9 cellular contexts compared by ENCODE assay signal in the genomic region with DNA sequence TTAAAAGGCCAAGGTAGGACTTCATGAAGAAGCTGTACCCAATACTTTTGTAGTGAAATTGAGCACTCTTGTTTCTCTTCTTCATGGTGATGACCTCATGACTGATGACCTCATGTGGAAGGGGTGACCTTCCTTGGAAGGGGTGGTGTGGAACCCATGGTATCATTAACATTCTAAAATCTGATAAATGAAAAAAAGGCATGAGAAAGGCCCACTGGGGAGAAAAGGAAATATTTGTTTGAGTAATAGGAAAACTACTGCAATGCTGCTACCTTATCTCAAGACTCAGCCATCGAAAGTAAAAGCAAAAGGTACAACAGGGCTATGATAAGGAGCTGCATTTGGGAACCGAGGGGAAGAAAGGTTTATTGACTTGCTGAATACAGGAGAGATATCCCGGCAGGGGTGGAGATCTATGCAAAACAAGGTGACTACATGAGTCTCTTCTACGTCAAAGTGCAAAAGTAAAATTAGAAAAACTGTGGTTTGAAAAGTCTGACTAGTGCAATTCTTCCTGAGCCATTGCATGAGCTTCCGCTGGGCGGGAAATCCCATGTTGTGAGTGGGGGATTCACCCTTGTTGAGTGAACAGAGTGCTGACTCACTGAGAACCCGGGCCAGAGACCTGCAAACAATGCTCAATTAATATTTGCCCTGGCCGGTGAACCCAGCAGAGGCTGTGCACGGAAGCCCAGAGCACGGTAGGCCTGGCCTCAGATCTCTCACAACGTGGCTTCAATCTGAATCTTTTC.
DNase-seq lines count a peak whose midpoint lies in the region; ATAC-seq and TF ChIP-seq lines count a peak whose summit lies in the region.
"Had no signal": no experiment of that assay in that cellular context is flagged by ENCODE, and none has a peak within 500 bp of the region (broad histone marks: within the 10 kb centered on the region; RNA-seq: fewer than 3 reads in every experiment).

No MANE protein-coding gene starts in this region.

- H3K27me3 ChIP-seq in Karpas-422 (ENCODE audit: low read length), result no peaks in the 10 kb centered on the region
- H3K27me3 ChIP-seq in aorta (ENCODE audit: control insufficient read depth in 1 of 2, insufficient read depth in 2 of 2, low read length in 1 of 2), result no peaks in the 10 kb centered on the region

- WGBS in aorta, 2 donors, result 80 to 82% methylated on average over 11 of the region's 11 CpGs

- DNase-seq in GM04503 (ENCODE audit: low read depth) (peak; percentile 34), Karpas-422 (peak; percentile 91), fibroblast of the aortic adventitia (ENCODE audit: low read depth) (peak; percentile 87), pons (ENCODE audit: low spot score) (peak; percentile 60), aorta (peak in 1 of 2 donors; percentile 63), GOT3 (lab: John Stamatoyannopoulos, UW) (no peak)
- DNase-seq in activated CD8-positive, alpha-beta memory T cell treated with anti-CD3 and anti-CD28 coated beads for 24 hours, result peak; percentile 77

- H3K79me2 ChIP-seq in Karpas-422 (ENCODE audit: low read length), result peaks cover 8% of the 10 kb centered on the region

- H3K9me3 ChIP-seq in Karpas-422 (ENCODE audit: low read length), result no peaks in the 10 kb centered on the region
- no peaks in the 10 kb centered on the region for H3K9me3 ChIP-seq in aorta (ENCODE audit: control insufficient read depth, low read length)

- peak overlapping the region; percentile 66 for H3K9ac ChIP-seq in Karpas-422 (ENCODE audit: low read length)

- H3K9me2 ChIP-seq in Karpas-422 (replicated peaks; ENCODE audit: insufficient read depth, low read length), result no peaks in the 10 kb centered on the region

- H3K4me1 ChIP-seq in Karpas-422 (ENCODE audit: low read length) (peaks cover 51% of the 10 kb centered on the region), aorta (ENCODE audit: control insufficient read depth in 1 of 2, insufficient read depth in 2 of 2, low read length in 2 of 2) (no peaks in the 10 kb centered on the region)

- H4K20me1 ChIP-seq in Karpas-422 (ENCODE audit: insufficient read depth, low read depth, low read length), result no peaks in the 10 kb centered on the region

- no peak for TF ChIP-seq CTCF in fibroblast of the aortic adventitia (IDR thresholded peaks at IDR 0.05; ENCODE audit: insufficient read depth, low read length)

- H3K27ac ChIP-seq in Karpas-422 (ENCODE audit: low read length), result peak overlapping the region; percentile 92
- no peak overlapping the region for H3K27ac ChIP-seq in aorta (ENCODE audit: low read depth in 1 of 2, low read length in 2 of 2)
- H3K27ac ChIP-seq: SK-N-MC had no signal

- H3K4me3 ChIP-seq in Karpas-422 (ENCODE audit: low read length) (peak overlapping the region; percentile 49), fibroblast of the aortic adventitia (ENCODE audit: low read depth, low read length) (no peak overlapping the region), aorta (ENCODE audit: low read length in 2 of 2) (no peak overlapping the region)
- H3K4me3 ChIP-seq: SK-N-MC had no signal

- H3K36me3 ChIP-seq in Karpas-422 (ENCODE audit: insufficient read depth, low read length) (peaks cover 12% of the 10 kb centered on the region), aorta (ENCODE audit: control insufficient read depth in 1 of 2, insufficient read depth in 2 of 2, low read length in 1 of 2) (no peaks in the 10 kb centered on the region)

- peak; percentile 88 for ATAC-seq in GM21717 (IDR thresholded peaks at IDR 0.05; ENCODE audit: unreplicated experiment)
- peak; percentile 75 for ATAC-seq in aorta (ENCODE audit: low FRiP score)

- peak overlapping the region; percentile 68 for H3K4me2 ChIP-seq in Karpas-422 (ENCODE audit: low read depth, low read length, poor library complexity, severe bottlenecking)

- H2AFZ ChIP-seq in Karpas-422 (ENCODE audit: low read length), result peak overlapping the region; percentile 41

- intact Hi-C loops in aorta (cut with DNase I), result no loop called here
